Comparison of ENCODE assay signal across 1 cellular context in genomic region chr5:110738812-110739651, GRCh38.
TF ChIP-seq lines count a peak whose summit lies in the region.

Gene SLC25A46, plus strand, starts transcription at chr5:110739007. Its CDS starts 113 bp downstream, at chr5:110739120.

TF ChIP-seq in HepG2, 621 proteins besides CTCF, POLR2A, EP300 and RAD21 (continued from another document and continues in another):
- no peak for TF ChIP-seq ZNF318 (CRISPR knock-in tag; IDR thresholded peaks at IDR 0.05)
- TF ChIP-seq IRF1 (CRISPR knock-in tag; IDR thresholded peaks at IDR 0.05; ENCODE audit: low read depth) = 0 out of 2 replicates have a peak, but pooled peaks have one; percentile 59
- TF ChIP-seq SALL1 (CRISPR knock-in tag; IDR thresholded peaks at IDR 0.05) = peak; percentile 80
- TF ChIP-seq IRF9 (CRISPR knock-in tag; IDR thresholded peaks at IDR 0.05; ENCODE audit: borderline replicate concordance) = peak; percentile 58; the same call in 1 of the 2 replicates
- TF ChIP-seq KAT7 (CRISPR knock-in tag; IDR thresholded peaks at IDR 0.05; ENCODE audit: borderline replicate concordance) = peak; percentile 61; the same call in 1 of the 2 replicates
- 0 out of 2 replicates have a peak, but pooled peaks have one; percentile 22 for TF ChIP-seq ATF7-NPFF (CRISPR knock-in tag; IDR thresholded peaks at IDR 0.05; ENCODE audit: low read depth)
- no peak for TF ChIP-seq ZSCAN20 (CRISPR knock-in tag; IDR thresholded peaks at IDR 0.05; ENCODE audit: borderline replicate concordance)
- TF ChIP-seq NR2F6 (IDR thresholded peaks at IDR 0.05) = no peak
- no peak for TF ChIP-seq NR2F6 (CRISPR knock-in tag; IDR thresholded peaks at IDR 0.05)
- no peak for TF ChIP-seq SIX1 (CRISPR knock-in tag; IDR thresholded peaks at IDR 0.05; ENCODE audit: borderline replicate concordance)
- TF ChIP-seq RXRB (CRISPR knock-in tag; IDR thresholded peaks at IDR 0.05; ENCODE audit: borderline replicate concordance) = peak; percentile 74
- peak; percentile 88; the same call in 1 of the 2 replicates for TF ChIP-seq YEATS2 (CRISPR knock-in tag; IDR thresholded peaks at IDR 0.05; ENCODE audit: borderline replicate concordance)
- TF ChIP-seq THAP11 (CRISPR knock-in tag; IDR thresholded peaks at IDR 0.05) = peak; percentile 85
- TF ChIP-seq WIZ (CRISPR knock-in tag; IDR thresholded peaks at IDR 0.05) = 0 out of 2 replicates have a peak, but pooled peaks have one; percentile 34
- no peak for TF ChIP-seq TP53 (CRISPR knock-in tag; conservative IDR thresholded peaks at IDR 0.05)
- TF ChIP-seq CCDC6 (CRISPR knock-in tag; IDR thresholded peaks at IDR 0.05) = peak; percentile 82; the same call in 1 of the 2 replicates
- TF ChIP-seq ZKSCAN5 (CRISPR knock-in tag; IDR thresholded peaks at IDR 0.05) = no peak
- peak; percentile 84 for TF ChIP-seq ZNF547 (CRISPR knock-in tag; IDR thresholded peaks at IDR 0.05)
- peak; percentile 82 for TF ChIP-seq CREB1 (IDR thresholded peaks at IDR 0.05)
- peak; percentile 89 for TF ChIP-seq CREB1 (CRISPR knock-in tag; IDR thresholded peaks at IDR 0.05)
- TF ChIP-seq DR1 (CRISPR knock-in tag; IDR thresholded peaks at IDR 0.05) = peak; percentile 67; the same call in 1 of the 2 replicates
- 0 out of 2 replicates have a peak, but pooled peaks have one; percentile 27 for TF ChIP-seq CC2D1A (CRISPR knock-in tag; IDR thresholded peaks at IDR 0.05)
- TF ChIP-seq ZNF30 (CRISPR knock-in tag; IDR thresholded peaks at IDR 0.05) = peak; percentile 40; the same call in 1 of the 2 replicates
- TF ChIP-seq MED1 (CRISPR knock-in tag; IDR thresholded peaks at IDR 0.05) = peak; percentile 29; the same call in 1 of the 2 replicates
- TF ChIP-seq SRSF1 (optimal IDR thresholded peaks at IDR 0.05; ENCODE audit: low read depth, low read length) = peak; percentile 80
- TF ChIP-seq ARID2 (CRISPR knock-in tag; IDR thresholded peaks at IDR 0.05; ENCODE audit: borderline replicate concordance) = no peak
- no peak for TF ChIP-seq REPIN1 (CRISPR knock-in tag; IDR thresholded peaks at IDR 0.05; ENCODE audit: borderline replicate concordance, low read depth)
- peak; percentile 87 for TF ChIP-seq ZBTB20 (CRISPR knock-in tag; IDR thresholded peaks at IDR 0.05; ENCODE audit: borderline replicate concordance, low read depth)
- TF ChIP-seq SOX6 (IDR thresholded peaks at IDR 0.05) = no peak
- peak; percentile 43 for TF ChIP-seq SOX6 (CRISPR knock-in tag; IDR thresholded peaks at IDR 0.05)
- peak; percentile 42; the same call in 1 of the 2 replicates for TF ChIP-seq MIXL1 (CRISPR knock-in tag; IDR thresholded peaks at IDR 0.05)
- TF ChIP-seq HMGXB3 (CRISPR knock-in tag; IDR thresholded peaks at IDR 0.05; ENCODE audit: borderline replicate concordance) = peak; percentile 62; the same call in 1 of the 2 replicates
- 0 out of 2 replicates have a peak, but pooled peaks have one; percentile 41 for TF ChIP-seq AHR (CRISPR knock-in tag; IDR thresholded peaks at IDR 0.05)
- peak; percentile 70 for TF ChIP-seq KMT2A (CRISPR knock-in tag; IDR thresholded peaks at IDR 0.05)
- TF ChIP-seq ZNF761 (CRISPR knock-in tag; conservative IDR thresholded peaks at IDR 0.05) = 0 out of 2 replicates have a peak, but pooled peaks have one; percentile 74
- TF ChIP-seq FOXP4 (CRISPR knock-in tag; IDR thresholded peaks at IDR 0.05) = no peak
- peak; percentile 91 for TF ChIP-seq RBM39 (IDR thresholded peaks at IDR 0.05; ENCODE audit: low read depth, low read length, poor library complexity, severe bottlenecking)
- TF ChIP-seq PHF20 (CRISPR knock-in tag; IDR thresholded peaks at IDR 0.05) = peak; percentile 93
- no peak; the same call in 1 of the 2 replicates for TF ChIP-seq ZNF639 (CRISPR knock-in tag; conservative IDR thresholded peaks at IDR 0.05)
- TF ChIP-seq NR2C2 (CRISPR knock-in tag; IDR thresholded peaks at IDR 0.05; ENCODE audit: borderline replicate concordance) = peak; percentile 91
- no peak for TF ChIP-seq NBN (conservative IDR thresholded peaks at IDR 0.05)
- peak; percentile 77 for TF ChIP-seq YEATS4 (CRISPR knock-in tag; IDR thresholded peaks at IDR 0.05; ENCODE audit: borderline replicate concordance)
- peak; percentile 97 for TF ChIP-seq PPARG (CRISPR knock-in tag; conservative IDR thresholded peaks at IDR 0.05)
- TF ChIP-seq ZNF775 (CRISPR knock-in tag; IDR thresholded peaks at IDR 0.05; ENCODE audit: borderline replicate concordance) = no peak
- peak; percentile 87; the same call in 1 of the 2 replicates for TF ChIP-seq ZNF558 (CRISPR knock-in tag; IDR thresholded peaks at IDR 0.05; ENCODE audit: borderline replicate concordance)
- peak; percentile 52; the same call in 1 of the 2 replicates for TF ChIP-seq MXD3 (CRISPR knock-in tag; IDR thresholded peaks at IDR 0.05)
- TF ChIP-seq ATF5 (CRISPR knock-in tag; IDR thresholded peaks at IDR 0.05; ENCODE audit: low read depth) = no peak
